Comparison of ENCODE assay signal across 2 cellular contexts in genomic region chr1:22225858-22226584, GRCh38.
TF ChIP-seq lines count a peak whose summit lies in the region.

No MANE protein-coding gene starts in this region.

TF ChIP-seq in H1, 55 proteins besides CTCF, POLR2A, EP300 and RAD21:
- TF ChIP-seq TAF7 (optimal IDR thresholded peaks at IDR 0.05; ENCODE audit: borderline replicate concordance, low read depth, low read length) (no peak), JUN (IDR thresholded peaks at IDR 0.05; ENCODE audit: low read depth, low read length) (no peak), KDM5A (IDR thresholded peaks at IDR 0.05; ENCODE audit: low read length) (no peak), CBX5 (IDR thresholded peaks at IDR 0.05; ENCODE audit: low read depth, low read length) (no peak), EGR1 (IDR thresholded peaks at IDR 0.05; ENCODE audit: borderline replicate concordance, low read depth, low read length) (no peak), YY1 (IDR thresholded peaks at IDR 0.05; ENCODE audit: low read depth, low read length) (0 out of 2 replicates have a peak, but pooled peaks have one; percentile 28), CBX8 (IDR thresholded peaks at IDR 0.05; ENCODE audit: borderline replicate concordance, low read depth, low read length) (no peak), SRF (IDR thresholded peaks at IDR 0.05; ENCODE audit: low read depth, low read length) (no peak), TBP (IDR thresholded peaks at IDR 0.05; ENCODE audit: low read depth, low read length) (no peak), SUZ12 (IDR thresholded peaks at IDR 0.05; ENCODE audit: low read length) (no peak), NANOG (IDR thresholded peaks at IDR 0.05; ENCODE audit: insufficient read depth, low read depth, low read length, poor library complexity, severe bottlenecking) (no peak), SP4 (IDR thresholded peaks at IDR 0.05; ENCODE audit: low read length) (no peak), CTBP2 (IDR thresholded peaks at IDR 0.05; ENCODE audit: borderline replicate concordance, insufficient read depth, insufficient read length, low read length) (no peak), USF2 (IDR thresholded peaks at IDR 0.05; ENCODE audit: low read length) (no peak), NRF1 (IDR thresholded peaks at IDR 0.05; ENCODE audit: low read depth, low read length) (no peak), KDM1A (IDR thresholded peaks at IDR 0.05; ENCODE audit: borderline replicate concordance, low read length) (peak; percentile 44; the same call in 1 of the 2 replicates), SP2 (IDR thresholded peaks at IDR 0.05; ENCODE audit: low read length) (no peak), BACH1 (IDR thresholded peaks at IDR 0.05; ENCODE audit: low read length) (0 out of 2 replicates have a peak, but pooled peaks have one; percentile 39), FOSL1 (IDR thresholded peaks at IDR 0.05; ENCODE audit: insufficient read depth, low read depth, low read length) (no peak), POU5F1 (IDR thresholded peaks at IDR 0.05; ENCODE audit: low read depth, low read length) (no peak), ASH2L (IDR thresholded peaks at IDR 0.05; ENCODE audit: low read length) (no peak), TEAD4 (IDR thresholded peaks at IDR 0.05; ENCODE audit: low read depth, low read length) (peak; percentile 28; the same call in 1 of the 2 replicates), ATF2 (IDR thresholded peaks at IDR 0.05; ENCODE audit: low read length) (peak; percentile 32; the same call in 1 of the 2 replicates), E2F6 (IDR thresholded peaks at IDR 0.05) (no peak), SIN3A (conservative IDR thresholded peaks at IDR 0.05 in 1 of 2, IDR thresholded peaks at IDR 0.05 in 1 of 2; ENCODE audit: low read depth in 1 of 2, low read length in 2 of 2) (no peak), BCL11A (IDR thresholded peaks at IDR 0.05; ENCODE audit: low read depth in 2 of 2, low read length in 2 of 2) (no peak), PHF8 (conservative IDR thresholded peaks at IDR 0.05; ENCODE audit: low read depth, low read length) (no peak)

TF ChIP-seq in SK-N-SH, 30 proteins besides CTCF, POLR2A, EP300 and RAD21:
- TF ChIP-seq EZH2phosphoT487 (IDR thresholded peaks at IDR 0.05; ENCODE audit: borderline replicate concordance, low read depth), result no peak
TF ChIP-seq in SK-N-SH: peak in this region for 0.
